ENCODE assay signal across 12 cellular contexts in genomic region chr19:15404780-15405211, GRCh38. TPM values are rescaled to one million over a fixed set of nuclear protein-coding genes. Genes with fewer than 3 reads are reported as not detected.
A peak's percentile ranks its signal among the peaks of the same experiment; 100 is the strongest.
DNase-seq lines count a peak whose midpoint lies in the region; ATAC-seq and TF ChIP-seq lines count a peak whose summit lies in the region.
"Had no signal": no experiment of that assay in that cellular context is flagged by ENCODE, and none has a peak within 500 bp of the region (broad histone marks: within the 10 kb centered on the region; RNA-seq: fewer than 3 reads in every experiment).

No MANE protein-coding gene starts in this region.

- no peak for TF ChIP-seq EP300 in ovary (IDR thresholded peaks at IDR 0.05)

- TF ChIP-seq CTCF in dorsolateral prefrontal cortex (IDR thresholded peaks at IDR 0.05 in 54 of 56, conservative IDR thresholded peaks at IDR 0.05 in 2 of 56; ENCODE audit: low read depth in 1 of 56, partially characterized antibody in 56 of 56) (no peak), osteocyte (IDR thresholded peaks at IDR 0.05) (no peak), ovary (IDR thresholded peaks at IDR 0.05) (no peak), type B pancreatic cell (conservative IDR thresholded peaks at IDR 0.05) (no peak)

- no peaks in the 10 kb centered on the region for H3K27me3 ChIP-seq in dorsolateral prefrontal cortex
- no peaks in the 10 kb centered on the region for H3K27me3 ChIP-seq in ovary

- H3K4me3 ChIP-seq in dorsolateral prefrontal cortex (peak overlapping the region in 17 of 59 donors; percentile 0 to 31 (median 7)), ovary (no peak overlapping the region)

- H3K4me1 ChIP-seq in ovary (ENCODE audit: insufficient read depth) = peaks cover 20% of the 10 kb centered on the region

- TF ChIP-seq POLR2A in ovary (IDR thresholded peaks at IDR 0.05) = no peak

- H3K9me3 ChIP-seq in ovary = no peaks in the 10 kb centered on the region

- H3K27ac ChIP-seq in dorsolateral prefrontal cortex = peak overlapping the region in 54 of 59 donors; percentile 19 to 84 (median 60)
- H3K27ac ChIP-seq in ovary = no peak overlapping the region

- 22 to 36% (median 23%) methylated on average over 3 of the region's 3 CpGs for WGBS in ovary, 3 donors

- peaks cover 35% of the 10 kb centered on the region for H3K4me1 Mint-ChIP-seq in stimulated activated naive CD8-positive, alpha-beta T cell treated with anti-CD3 and anti-CD28 coated beads, Interleukin-15, Interleukin-2, amounts not matched to agents 100 ng/mL and 50 ng/mL, for 24 hours (ENCODE audit: low read depth)
- H3K4me1 Mint-ChIP-seq in osteocyte (ENCODE audit: unreplicated experiment) (peaks cover 24% of the 10 kb centered on the region), type B pancreatic cell (ENCODE audit: unreplicated experiment) (peaks cover 11% of the 10 kb centered on the region)

- DNase-seq in stimulated activated naive CD8-positive, alpha-beta T cell treated with anti-CD3 and anti-CD28 coated beads, Interleukin-15, Interleukin-2, amounts not matched to agents 100 U/mL and 50 U/mL, for 24 hours = no peak
- DNase-seq in dorsolateral prefrontal cortex = peak in 2 of 10 donors; percentile 19 to 43
- no peak for DNase-seq in osteocyte (ENCODE audit: extremely low spot score, unreplicated experiment)
- DNase-seq in ovary = no peak
- no peak for DNase-seq in NCI-H1694 treated with DMSO at 0.1 percent for 48 hours (lab: John Stamatoyannopoulos, UW)
- DNase-seq in NCI-H1048 (lab: John Stamatoyannopoulos, UW) = no peak
- DNase-seq in type B pancreatic cell (ENCODE audit: extremely low spot score, unreplicated experiment) = no peak
- DNase-seq: amniotic stem cell; CD4-positive, alpha-beta T cell; islet precursor cell had no signal

- no peaks in the 10 kb centered on the region for H3K27me3 Mint-ChIP-seq in stimulated activated naive CD8-positive, alpha-beta T cell treated with anti-CD3 and anti-CD28 coated beads, Interleukin-15, Interleukin-2, amounts not matched to agents 100 ng/mL and 50 ng/mL, for 24 hours
- H3K27me3 Mint-ChIP-seq in osteocyte (ENCODE audit: unreplicated experiment) (no peaks in the 10 kb centered on the region), type B pancreatic cell (no peaks in the 10 kb centered on the region)
- H3K27me3 Mint-ChIP-seq: CD4-positive, alpha-beta T cell had no signal

- no peaks in the 10 kb centered on the region for H3K9me3 Mint-ChIP-seq in stimulated activated naive CD8-positive, alpha-beta T cell treated with anti-CD3 and anti-CD28 coated beads, Interleukin-15, Interleukin-2, amounts not matched to agents 100 ng/mL and 50 ng/mL, for 24 hours
- H3K9me3 Mint-ChIP-seq in osteocyte (ENCODE audit: unreplicated experiment) (no peaks in the 10 kb centered on the region), type B pancreatic cell (no peaks in the 10 kb centered on the region)
- H3K9me3 Mint-ChIP-seq: CD4-positive, alpha-beta T cell had no signal

- no peaks in the 10 kb centered on the region for H3K36me3 ChIP-seq in ovary

- H3K4me3 Mint-ChIP-seq in stimulated activated naive CD8-positive, alpha-beta T cell treated with anti-CD3 and anti-CD28 coated beads, Interleukin-15, Interleukin-2, amounts not matched to agents 100 ng/mL and 50 ng/mL, for 24 hours = no peak overlapping the region
- H3K4me3 Mint-ChIP-seq in osteocyte (ENCODE audit: unreplicated experiment) (no peak overlapping the region), type B pancreatic cell (no peak overlapping the region)
- H3K4me3 Mint-ChIP-seq: CD4-positive, alpha-beta T cell had no signal

- peaks cover 30% of the 10 kb centered on the region for H3K36me3 Mint-ChIP-seq in stimulated activated naive CD8-positive, alpha-beta T cell treated with anti-CD3 and anti-CD28 coated beads, Interleukin-15, Interleukin-2, amounts not matched to agents 100 ng/mL and 50 ng/mL, for 24 hours (ENCODE audit: low read depth)
- H3K36me3 Mint-ChIP-seq in osteocyte (ENCODE audit: unreplicated experiment) = peaks cover 22% of the 10 kb centered on the region
- peaks cover 16% of the 10 kb centered on the region for H3K36me3 Mint-ChIP-seq in type B pancreatic cell

- intact Hi-C loops in dorsolateral prefrontal cortex (cut with DNase I) (no loop called here), ovary (cut with DNase I) (no loop called here)

- ATAC-seq in stimulated activated naive CD8-positive, alpha-beta T cell treated with anti-CD3 and anti-CD28 coated beads, Interleukin-15, Interleukin-2, amounts not matched to agents 100 U/mL and 50 U/mL, for 24 hours = no peak

- peak overlapping the region; percentile 46 for H3K27ac Mint-ChIP-seq in stimulated activated naive CD8-positive, alpha-beta T cell treated with anti-CD3 and anti-CD28 coated beads, Interleukin-15, Interleukin-2, amounts not matched to agents 100 ng/mL and 50 ng/mL, for 24 hours
- H3K27ac Mint-ChIP-seq in osteocyte (ENCODE audit: unreplicated experiment) (peak overlapping the region; percentile 35), type B pancreatic cell (no peak overlapping the region)
- H3K27ac Mint-ChIP-seq: CD4-positive, alpha-beta T cell had no signal

RNA-seq across cellular contexts. Expression of gene AKAP8L, which starts 14.0 kb away (rescaled TPM):
- total RNA-seq in dorsolateral prefrontal cortex = 100 to 1,000 TPM; 104 to 260 (median 142) TPM
- 96.2 and 104 TPM in 2 replicates for total RNA-seq in osteocyte
- 100 to 1,000 TPM in 3 of 7 donors, 10 to 100 TPM in 4; 85.9 to 121 (median 93.2) TPM for total RNA-seq in ovary
- polyA plus RNA-seq in ovary = 10 to 100 TPM; 70.3 to 78.5 TPM
- 104 and 166 TPM in 2 replicates for total RNA-seq in type B pancreatic cell (ENCODE audit: low replicate concordance)

RNA-seq across cellular contexts. Expression of gene AKAP8, which starts 25.2 kb away (rescaled TPM):
- total RNA-seq in dorsolateral prefrontal cortex (10 to 100 TPM; 18.6 to 51.6 (median 29.6) TPM), osteocyte (34.2 and 36.9 TPM in 2 replicates), ovary (10 to 100 TPM; 19.1 to 53.3 (median 46.4) TPM), type B pancreatic cell (ENCODE audit: low replicate concordance) (34.8 and 37.0 TPM in 2 replicates)
- 10 to 100 TPM; 13.6 to 21.6 TPM for polyA plus RNA-seq in ovary

RNA-seq across cellular contexts. Expression of gene WIZ, which starts 45.0 kb away (rescaled TPM):
- total RNA-seq in dorsolateral prefrontal cortex (10 to 100 TPM; 26.2 to 74.6 (median 41.4) TPM), osteocyte (52.4 and 55.0 TPM in 2 replicates), ovary (10 to 100 TPM; 21.0 to 46.5 (median 41.7) TPM), type B pancreatic cell (ENCODE audit: low replicate concordance) (37.3 and 45.8 TPM in 2 replicates)
- polyA plus RNA-seq in ovary = 10 to 100 TPM in 1 of 2 donors, 1 to 10 TPM in 1; 4.8 to 24.7 TPM

RNA-seq across cellular contexts. Expression of gene RASAL3, which starts 59.5 kb away (rescaled TPM):
- total RNA-seq in dorsolateral prefrontal cortex (10 to 100 TPM in 3 of 120 experiments, 1 to 10 TPM in 113, under 1 TPM in 4; 0.28 to 11.0 (median 3.1) TPM), osteocyte (not detected in 2 replicates), ovary (1 to 10 TPM in 5 of 7 donors, under 1 TPM in 2; 0.61 to 2.6 (median 1.4) TPM), type B pancreatic cell (ENCODE audit: low replicate concordance) (not detected in 2 replicates)
- polyA plus RNA-seq in ovary = 1 to 10 TPM in 1 of 2 donors, under 1 TPM in 1; 0.63 to 1.5 TPM
- total RNA-seq: NCI-H460 had no signal

Comparison
In these comparisons a context has a peak if more than half of its experiments do, and no peak if none do; other contexts are left out.
1. H3K27ac ChIP-seq: peak in dorsolateral prefrontal cortex (54 of 59); none in ovary (0 of 2).